In genomic region chr2:37276291-37276690, GRCh38 we compare ENCODE assay signal across 20 cellular contexts. TPM values are rescaled to one million over a fixed set of nuclear protein-coding genes. Genes with fewer than 3 reads are reported as not detected.
DNase-seq lines count a peak whose midpoint lies in the region; ATAC-seq, FAIRE-seq and TF ChIP-seq lines count a peak whose summit lies in the region.
"Had no signal": no experiment of that assay in that cellular context is flagged by ENCODE, and none has a peak within 500 bp of the region (broad histone marks: within the 10 kb centered on the region; RNA-seq: fewer than 3 reads in every experiment).

No MANE protein-coding gene starts in this region.

- no peak overlapping the region for H3K27ac Mint-ChIP-seq in T-helper 17 cell
- H3K27ac Mint-ChIP-seq: CD14-positive monocyte; CD4-positive, alpha-beta memory T cell; CD4-positive, CD25-positive, alpha-beta regulatory T cell had no signal

- H3K9me3 ChIP-seq in T-helper 17 cell (ENCODE audit: control insufficient read depth, low read length, poor library complexity, severe bottlenecking) = no peaks in the 10 kb centered on the region
- H3K9me3 ChIP-seq: BE2C, BLaER1 had no signal

- TF ChIP-seq CTCF in fibroblast of pulmonary artery (IDR thresholded peaks at IDR 0.05; ENCODE audit: low read length, missing control alignments) = no peak

- no peak for ATAC-seq in T-helper 17 cell

- no peak overlapping the region for H3K4me3 ChIP-seq in fibroblast of pulmonary artery (replicated peaks; ENCODE audit: low read depth, low read length)
- H3K4me3 ChIP-seq: BLaER1 had no signal

- DNase-seq in fibroblast of pulmonary artery (ENCODE audit: low read depth) (peak; percentile 60), DMS 273 treated with DMSO at 0.1 percent for 48 hours (lab: John Stamatoyannopoulos, UW) (no peak), midbrain (lab: John Stamatoyannopoulos, UW) (no peak), T-helper 17 cell (no peak)
- DNase-seq: 8988T; ACHN; BE2C; C1 segment of cervical spinal cord; CD4-positive, alpha-beta memory T cell; CD4-positive, CD25-positive, alpha-beta regulatory T cell; CD8-positive, alpha-beta memory T cell; COR-L47; DMS79 treated with DMSO at 0.1 percent for 48 hours; GF-D8 had no signal

- H3K4me1 Mint-ChIP-seq in T-helper 17 cell = peaks cover 4% of the 10 kb centered on the region
- H3K4me1 Mint-ChIP-seq: CD8-positive, alpha-beta memory T cell had no signal

- H3K4me3 Mint-ChIP-seq in T-helper 17 cell = no peak overlapping the region
- H3K4me3 Mint-ChIP-seq: CD14-positive monocyte; CD4-positive, alpha-beta memory T cell; CD4-positive, CD25-positive, alpha-beta regulatory T cell; CD8-positive, alpha-beta memory T cell had no signal

- no peaks in the 10 kb centered on the region for H3K36me3 Mint-ChIP-seq in T-helper 17 cell (ENCODE audit: low read depth)

- FAIRE-seq in islet of Langerhans (lab: Jason Lieb, UNC) = peak; percentile 53
- FAIRE-seq: G401.6, GM12891, GM19239 had no signal

- H3K27me3 Mint-ChIP-seq in T-helper 17 cell = no peaks in the 10 kb centered on the region
- H3K27me3 Mint-ChIP-seq: CD4-positive, alpha-beta memory T cell; CD4-positive, CD25-positive, alpha-beta regulatory T cell; CD8-positive, alpha-beta memory T cell had no signal

RNA-seq across cellular contexts. Expression of gene NDUFAF7, which starts 44.8 kb away (rescaled TPM):
- total RNA-seq in T-helper 17 cell = 10 to 100 TPM; 22.3 to 23.2 TPM

RNA-seq across cellular contexts. Expression of gene CEBPZ, which starts 44.9 kb away (rescaled TPM):
- 10 to 100 TPM; 39.8 to 72.2 TPM for total RNA-seq in T-helper 17 cell

RNA-seq across cellular contexts. Expression of gene PRKD3, which starts 48.3 kb away (rescaled TPM):
- total RNA-seq in T-helper 17 cell = 10 to 100 TPM; 25.4 to 27.0 TPM
